Comparison of ENCODE assay signal across 9 cellular contexts in genomic region chr7:24778543-24779282, GRCh38. TPM values are rescaled to one million over a fixed set of nuclear protein-coding genes. Genes with fewer than 3 reads are reported as not detected.
DNase-seq lines count a peak whose midpoint lies in the region; ATAC-seq and TF ChIP-seq lines count a peak whose summit lies in the region.
"Had no signal": no experiment of that assay in that cellular context is flagged by ENCODE, and none has a peak within 500 bp of the region (broad histone marks: within the 10 kb centered on the region; RNA-seq: fewer than 3 reads in every experiment).

No MANE protein-coding gene starts in this region.

- H3K4me1 Mint-ChIP-seq in activated T-cell treated with anti-CD3 and anti-CD28 coated beads, Interleukin-2, amount 50 U/mL, for 24 hours (ENCODE audit: low read depth): peaks cover 8% of the 10 kb centered on the region

- H3K9me2 ChIP-seq in PC-9 (ENCODE audit: insufficient read depth): no peaks in the 10 kb centered on the region

- no peaks in the 10 kb centered on the region for H3K79me2 ChIP-seq in PC-9 (ENCODE audit: low read depth)

- peaks cover 5% of the 10 kb centered on the region for H3K9me3 Mint-ChIP-seq in activated T-cell treated with anti-CD3 and anti-CD28 coated beads, Interleukin-2, amount 50 U/mL, for 24 hours

- BruUV-seq in PC-9 (replicated peaks; lab: Mats Ljungman, UMichigan): no TSS peak

- H3K4me3 ChIP-seq in PC-9: no peak overlapping the region

- no peak overlapping the region for H2AFZ ChIP-seq in PC-9

- H3K9me3 ChIP-seq in PC-9 (ENCODE audit: insufficient read depth, low read depth): peaks cover 10% of the 10 kb centered on the region; the same call in 1 of the 2 replicates

- H3K27me3 Mint-ChIP-seq in activated T-cell treated with anti-CD3 and anti-CD28 coated beads, Interleukin-2, amount 50 U/mL, for 24 hours: no peaks in the 10 kb centered on the region

- POLR2A ChIA-PET in PC-9 (lab: Charles Lee; ENCODE audit: unreplicated experiment): no interaction called here

- no peaks in the 10 kb centered on the region for H3K36me3 ChIP-seq in PC-9 (ENCODE audit: low read depth)

- no peak overlapping the region for H3K27ac ChIP-seq in PC-9
- H3K27ac ChIP-seq: C4-2B had no signal

- H3K27ac Mint-ChIP-seq in activated T-cell treated with anti-CD3 and anti-CD28 coated beads, Interleukin-2, amount 50 U/mL, for 24 hours: peak overlapping the region; percentile 55

- intact Hi-C loops in posterior vena cava (cut with DNase I) (no loop called here), PC-9 (cut with micrococcal nuclease; ENCODE audit: unreplicated experiment) (no loop called here)

- peaks cover 10% of the 10 kb centered on the region for H3F3A ChIP-seq in PC-9 (ENCODE audit: insufficient read depth, low read depth)

- no peak overlapping the region for H3K4me3 Mint-ChIP-seq in activated T-cell treated with anti-CD3 and anti-CD28 coated beads, Interleukin-2, amount 50 U/mL, for 24 hours

- H3K4me2 ChIP-seq in PC-9: no peak overlapping the region

- no peak for TF ChIP-seq CTCF in PC-9 (conservative IDR thresholded peaks at IDR 0.05)

- H4K20me1 ChIP-seq in PC-9 (ENCODE audit: insufficient read depth): no peaks in the 10 kb centered on the region

- peak; percentile 63 for ATAC-seq in HG03520 (IDR thresholded peaks at IDR 0.05; ENCODE audit: unreplicated experiment)

- H3K27me3 ChIP-seq in PC-9 (ENCODE audit: insufficient read depth, low read depth): no peaks in the 10 kb centered on the region

- CTCF ChIA-PET in PC-9 (lab: Charles Lee): interaction anchor here (0.8 kb wide), 2 partner anchors 132 to 320 kb away, joined by 3 to 9 read pairs; no protein-coding TSS in a partner anchor

- H3K36me3 Mint-ChIP-seq in activated T-cell treated with anti-CD3 and anti-CD28 coated beads, Interleukin-2, amount 50 U/mL, for 24 hours (ENCODE audit: low read depth): peaks cover 9% of the 10 kb centered on the region

- DNase-seq in activated T-cell treated with anti-CD3 and anti-CD28 coated beads, Interleukin-2, amount 50 U/mL, for 24 hours: no peak
- no peak for DNase-seq in activated T-cell treated with anti-CD3 and anti-CD28 coated beads, Interleukin-2, amount 50 U/mL, for 1 hour
- peak; percentile 19 for DNase-seq in astrocyte of the hippocampus (ENCODE audit: low read depth, low spot score)
- peak; percentile 91 for DNase-seq in posterior vena cava (ENCODE audit: low spot score)
- no peak for DNase-seq in ecto neural progenitor cell (ENCODE audit: low spot score)
- no peak for DNase-seq in PC-9
- no peak for DNase-seq in activated CD4-positive, CD25-positive, alpha-beta regulatory T cell treated with anti-CD3 and anti-CD28 coated beads, Interleukin-2, amount 50 U/mL, for 72 hours

- H3K4me1 ChIP-seq in PC-9 (replicated peaks; ENCODE audit: insufficient read depth): peaks cover 14% of the 10 kb centered on the region

RNA-seq across cellular contexts. Expression of gene GSDME, which starts 21.4 kb away (rescaled TPM):
- total RNA-seq in posterior vena cava (10 to 100 TPM; 33.4 to 43.5 TPM), PC-9 (2021) (11.5 and 15.1 TPM in 2 replicates)

Comparison
In these comparisons a context has a peak if more than half of its experiments do, and no peak if none do; other contexts are left out.
1. DNase-seq: peak in astrocyte of the hippocampus (single experiment) and posterior vena cava (single experiment); none in activated T-cell treated with anti-CD3 and anti-CD28 coated beads, Interleukin-2, amount 50 U/mL, for 24 hours (single experiment), activated T-cell treated with anti-CD3 and anti-CD28 coated beads, Interleukin-2, amount 50 U/mL, for 1 hour (single experiment), ecto neural progenitor cell (single experiment), PC-9 (0 of 2) and activated CD4-positive, CD25-positive, alpha-beta regulatory T cell treated with anti-CD3 and anti-CD28 coated beads, Interleukin-2, amount 50 U/mL, for 72 hours (single experiment).